In the genomic region with DNA sequence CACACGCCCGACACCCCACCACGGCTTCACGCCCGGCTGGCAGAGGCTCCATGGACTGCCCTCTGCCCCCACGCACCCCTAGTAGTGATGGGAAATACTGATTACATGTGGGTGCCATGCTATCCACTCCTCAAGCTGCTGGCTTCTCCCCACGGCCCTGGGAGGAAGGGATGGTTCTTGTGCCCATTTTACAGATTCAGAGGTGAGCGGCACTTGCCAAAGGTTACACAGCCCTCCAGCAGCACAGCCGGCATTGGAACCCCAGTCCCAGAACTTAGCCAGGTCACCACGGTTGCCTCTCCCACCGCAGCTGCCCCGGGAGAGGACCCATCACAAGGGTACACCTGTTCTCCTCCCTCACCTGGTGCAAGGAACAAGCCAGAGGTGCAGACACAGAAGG, we compare ENCODE assay signal across 1 cellular context.
TF ChIP-seq lines count a peak whose summit lies in the region.

No MANE protein-coding gene starts in this region.

TF ChIP-seq in K562, 482 proteins besides CTCF, POLR2A, EP300 and RAD21:
- TF ChIP-seq NR4A1 (CRISPR knock-in tag; IDR thresholded peaks at IDR 0.05) (no peak), NR4A1 (tag; IDR thresholded peaks at IDR 0.05) (no peak), RBM25 (IDR thresholded peaks at IDR 0.05; ENCODE audit: low read depth, low read length, severe bottlenecking) (peak; percentile 51), C11orf30 (IDR thresholded peaks at IDR 0.05; ENCODE audit: low read depth) (no peak), BCOR (IDR thresholded peaks at IDR 0.05) (peak; percentile 34; the same call in 1 of the 2 replicates), NFIC (IDR thresholded peaks at IDR 0.05) (no peak), RFX1 (IDR thresholded peaks at IDR 0.05) (no peak), RBFOX2 (IDR thresholded peaks at IDR 0.05; ENCODE audit: low read depth, low read length) (no peak), ADNP (tag; IDR thresholded peaks at IDR 0.05) (no peak), SREBF1 (IDR thresholded peaks at IDR 0.05; ENCODE audit: borderline replicate concordance, low read depth, low read length) (no peak), ZSCAN32 (CRISPR knock-in tag; IDR thresholded peaks at IDR 0.05) (no peak), SETDB1 (IDR thresholded peaks at IDR 0.05; ENCODE audit: low read length) (no peak), TEAD1 (CRISPR knock-in tag; IDR thresholded peaks at IDR 0.05) (0 out of 4 replicates have a peak, but pooled peaks of 1 of the 2 experiments have one; percentile 5), SUPT5H (IDR thresholded peaks at IDR 0.05) (no peak), DIDO1 (tag; IDR thresholded peaks at IDR 0.05; ENCODE audit: low read depth) (no peak), MCM2 (IDR thresholded peaks at IDR 0.05; ENCODE audit: low read depth) (no peak)
- TF ChIP-seq, protein P1, sequence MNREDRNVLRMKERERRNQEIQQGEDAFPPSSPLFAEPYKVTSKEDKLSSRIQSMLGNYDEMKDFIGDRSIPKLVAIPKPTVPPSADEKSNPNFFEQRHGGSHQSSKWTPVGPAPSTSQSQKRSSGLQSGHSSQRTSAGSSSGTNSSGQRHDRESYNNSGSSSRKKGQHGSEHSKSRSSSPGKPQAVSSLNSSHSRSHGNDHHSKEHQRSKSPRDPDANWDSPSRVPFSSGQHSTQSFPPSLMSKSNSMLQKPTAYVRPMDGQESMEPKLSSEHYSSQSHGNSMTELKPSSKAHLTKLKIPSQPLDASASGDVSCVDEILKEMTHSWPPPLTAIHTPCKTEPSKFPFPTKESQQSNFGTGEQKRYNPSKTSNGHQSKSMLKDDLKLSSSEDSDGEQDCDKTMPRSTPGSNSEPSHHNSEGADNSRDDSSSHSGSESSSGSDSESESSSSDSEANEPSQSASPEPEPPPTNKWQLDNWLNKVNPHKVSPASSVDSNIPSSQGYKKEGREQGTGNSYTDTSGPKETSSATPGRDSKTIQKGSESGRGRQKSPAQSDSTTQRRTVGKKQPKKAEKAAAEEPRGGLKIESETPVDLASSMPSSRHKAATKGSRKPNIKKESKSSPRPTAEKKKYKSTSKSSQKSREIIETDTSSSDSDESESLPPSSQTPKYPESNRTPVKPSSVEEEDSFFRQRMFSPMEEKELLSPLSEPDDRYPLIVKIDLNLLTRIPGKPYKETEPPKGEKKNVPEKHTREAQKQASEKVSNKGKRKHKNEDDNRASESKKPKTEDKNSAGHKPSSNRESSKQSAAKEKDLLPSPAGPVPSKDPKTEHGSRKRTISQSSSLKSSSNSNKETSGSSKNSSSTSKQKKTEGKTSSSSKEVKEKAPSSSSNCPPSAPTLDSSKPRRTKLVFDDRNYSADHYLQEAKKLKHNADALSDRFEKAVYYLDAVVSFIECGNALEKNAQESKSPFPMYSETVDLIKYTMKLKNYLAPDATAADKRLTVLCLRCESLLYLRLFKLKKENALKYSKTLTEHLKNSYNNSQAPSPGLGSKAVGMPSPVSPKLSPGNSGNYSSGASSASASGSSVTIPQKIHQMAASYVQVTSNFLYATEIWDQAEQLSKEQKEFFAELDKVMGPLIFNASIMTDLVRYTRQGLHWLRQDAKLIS (CRISPR knock-in tag; IDR thresholded peaks at IDR 0.05): no peak
